9 cellular contexts compared by ENCODE assay signal in the genomic region with DNA sequence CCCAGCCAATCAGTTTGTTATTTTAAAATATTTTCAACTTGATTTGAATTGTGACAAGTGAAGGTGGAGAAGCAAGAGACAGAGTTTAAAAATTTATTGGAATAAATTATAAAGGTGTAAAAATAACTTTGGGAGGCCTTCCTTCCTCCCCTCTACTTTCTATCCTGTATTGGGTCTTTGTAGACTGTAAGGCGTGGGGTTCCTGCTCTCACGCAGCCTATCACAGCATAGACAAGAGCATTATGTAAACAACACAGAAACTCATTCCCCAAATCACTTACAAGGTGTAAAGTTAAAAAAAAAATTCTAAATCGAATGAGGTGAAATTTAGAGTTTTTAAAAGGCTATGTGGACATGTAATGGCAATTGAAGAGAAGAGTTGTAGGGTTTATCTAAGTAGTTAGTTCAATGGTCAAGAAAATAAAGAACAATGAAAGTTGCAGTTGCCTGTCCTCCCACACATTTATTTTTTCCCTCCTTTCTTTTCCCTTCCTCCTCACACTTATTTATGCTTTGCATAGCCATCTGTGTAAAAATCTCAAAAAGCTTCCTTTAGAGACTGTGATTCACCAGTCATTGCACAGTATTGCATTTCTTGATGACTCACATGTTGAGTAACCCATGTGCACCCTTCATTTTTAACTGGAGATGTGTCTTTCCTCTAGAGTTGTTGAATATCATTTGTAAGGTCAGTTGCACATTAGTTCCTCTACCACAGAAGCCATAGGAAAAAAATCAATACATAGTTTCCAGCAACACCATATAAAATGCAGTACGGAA.
DNase-seq lines count a peak whose midpoint lies in the region; ATAC-seq and TF ChIP-seq lines count a peak whose summit lies in the region.
"Had no signal": no experiment of that assay in that cellular context is flagged by ENCODE, and none has a peak within 500 bp of the region (broad histone marks: within the 10 kb centered on the region; RNA-seq: fewer than 3 reads in every experiment).

No MANE protein-coding gene starts in this region.

- DNase-seq in A172 (ENCODE audit: low spot score): peak; percentile 91
- DNase-seq in GM23338 (ENCODE audit: low spot score): no peak
- DNase-seq in SK-N-MC (ENCODE audit: low read depth, low spot score): no peak
- DNase-seq in foreskin keratinocyte: peak; percentile 66 to 89
- DNase-seq in NCI-H187 treated with DMSO at 0.1 percent for 48 hours (lab: John Stamatoyannopoulos, UW): no peak

- no peaks in the 10 kb centered on the region for H3K9me3 ChIP-seq in SK-N-MC (ENCODE audit: low read depth, low read length)
- H3K9me3 ChIP-seq: thoracic aorta had no signal

- H3K4me3 ChIP-seq in GM23338: no peak overlapping the region
- H3K4me3 ChIP-seq in SK-N-MC: no peak overlapping the region
- H3K4me3 ChIP-seq: thoracic aorta had no signal

- H3K4me2 ChIP-seq in GM23338: no peak overlapping the region

- H3K36me3 Mint-ChIP-seq in GM23338 (ENCODE audit: low read depth): no peaks in the 10 kb centered on the region

- no peak overlapping the region for H3K9ac ChIP-seq in SK-N-MC (ENCODE audit: insufficient read length)

- H3K27ac Mint-ChIP-seq in GM23338: peak overlapping the region; percentile 49

- H3K79me2 ChIP-seq in GM23338 (replicated peaks; ENCODE audit: insufficient read depth): no peaks in the 10 kb centered on the region

- no peaks in the 10 kb centered on the region for H3K9me2 ChIP-seq in GM23338 (ENCODE audit: insufficient read depth)

- H3K4me3 Mint-ChIP-seq in GM23338: no peak overlapping the region

- H2AFZ ChIP-seq in GM23338: peak overlapping the region; percentile 49; the same call in 1 of the 2 replicates

- no peaks in the 10 kb centered on the region for H3K27me3 Mint-ChIP-seq in GM23338 (ENCODE audit: insufficient read depth, low read depth, poor library complexity)

- H3K36me3 ChIP-seq in GM23338 (ENCODE audit: insufficient read depth) (no peaks in the 10 kb centered on the region), SK-N-MC (ENCODE audit: insufficient read depth, low read length) (peaks cover 90% of the 10 kb centered on the region)
- H3K36me3 ChIP-seq: thoracic aorta had no signal

- H4K20me1 ChIP-seq in GM23338 (replicated peaks; ENCODE audit: insufficient read depth): no peaks in the 10 kb centered on the region

- H3K4me1 Mint-ChIP-seq in GM23338: no peaks in the 10 kb centered on the region

- H3K27me3 ChIP-seq in GM23338 (ENCODE audit: insufficient read depth): no peaks in the 10 kb centered on the region
- no peaks in the 10 kb centered on the region for H3K27me3 ChIP-seq in foreskin keratinocyte

- TF ChIP-seq CTCF in GM23338 (conservative IDR thresholded peaks at IDR 0.05; ENCODE audit: low read depth in 2 of 2) (no peak), foreskin keratinocyte (conservative IDR thresholded peaks at IDR 0.05) (no peak)

- H3K9me3 Mint-ChIP-seq in GM23338: no peaks in the 10 kb centered on the region

- no peak for ATAC-seq in GM23338
- ATAC-seq in foreskin keratinocyte: peak; percentile 97
- ATAC-seq in HG03135 (IDR thresholded peaks at IDR 0.05; ENCODE audit: unreplicated experiment): no peak
- ATAC-seq in GM21390 (IDR thresholded peaks at IDR 0.05; ENCODE audit: unreplicated experiment): no peak
- no peak for ATAC-seq in GM18858 (IDR thresholded peaks at IDR 0.05; ENCODE audit: unreplicated experiment)

- no peak overlapping the region for H3K27ac ChIP-seq in GM23338 (ENCODE audit: low read depth)
- H3K27ac ChIP-seq in SK-N-MC: peak overlapping the region; percentile 79
- H3K27ac ChIP-seq in foreskin keratinocyte: peak overlapping the region; percentile 0
- H3K27ac ChIP-seq: thoracic aorta had no signal

- no peaks in the 10 kb centered on the region for H3F3A ChIP-seq in GM23338 (replicated peaks; ENCODE audit: low read depth)

- H3K4me1 ChIP-seq in GM23338 (ENCODE audit: insufficient read depth) (0 out of 2 replicates have a peak, but pooled peaks cover 5% of the 10 kb centered on the region), foreskin keratinocyte (peaks cover 28% of the 10 kb centered on the region)

TF ChIP-seq in GM23338, 12 proteins besides CTCF, POLR2A, EP300 and RAD21 (continues in another document):
- TF ChIP-seq JUNB (IDR thresholded peaks at IDR 0.05; ENCODE audit: unreplicated experiment) (no peak), ZNF331 (CRISPR knock-in tag; IDR thresholded peaks at IDR 0.05; ENCODE audit: low read depth) (no peak), POLR2AphosphoS5 (IDR thresholded peaks at IDR 0.05; ENCODE audit: low read depth) (no peak), STAT1 (IDR thresholded peaks at IDR 0.05; ENCODE audit: unreplicated experiment) (no peak), ZNF114 (CRISPR knock-in tag; IDR thresholded peaks at IDR 0.05) (no peak), EZH2 (IDR thresholded peaks at IDR 0.05; ENCODE audit: low read depth, unreplicated experiment) (no peak), CREB1 (CRISPR knock-in tag; IDR thresholded peaks at IDR 0.05; ENCODE audit: low read depth) (no peak), NANOG (IDR thresholded peaks at IDR 0.05; ENCODE audit: borderline replicate concordance) (no peak)
- TF ChIP-seq, protein P1, sequence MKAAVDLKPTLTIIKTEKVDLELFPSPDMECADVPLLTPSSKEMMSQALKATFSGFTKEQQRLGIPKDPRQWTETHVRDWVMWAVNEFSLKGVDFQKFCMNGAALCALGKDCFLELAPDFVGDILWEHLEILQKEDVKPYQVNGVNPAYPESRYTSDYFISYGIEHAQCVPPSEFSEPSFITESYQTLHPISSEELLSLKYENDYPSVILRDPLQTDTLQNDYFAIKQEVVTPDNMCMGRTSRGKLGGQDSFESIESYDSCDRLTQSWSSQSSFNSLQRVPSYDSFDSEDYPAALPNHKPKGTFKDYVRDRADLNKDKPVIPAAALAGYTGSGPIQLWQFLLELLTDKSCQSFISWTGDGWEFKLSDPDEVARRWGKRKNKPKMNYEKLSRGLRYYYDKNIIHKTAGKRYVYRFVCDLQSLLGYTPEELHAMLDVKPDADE (IDR thresholded peaks at IDR 0.05): no peak
- TF ChIP-seq, protein P2, sequence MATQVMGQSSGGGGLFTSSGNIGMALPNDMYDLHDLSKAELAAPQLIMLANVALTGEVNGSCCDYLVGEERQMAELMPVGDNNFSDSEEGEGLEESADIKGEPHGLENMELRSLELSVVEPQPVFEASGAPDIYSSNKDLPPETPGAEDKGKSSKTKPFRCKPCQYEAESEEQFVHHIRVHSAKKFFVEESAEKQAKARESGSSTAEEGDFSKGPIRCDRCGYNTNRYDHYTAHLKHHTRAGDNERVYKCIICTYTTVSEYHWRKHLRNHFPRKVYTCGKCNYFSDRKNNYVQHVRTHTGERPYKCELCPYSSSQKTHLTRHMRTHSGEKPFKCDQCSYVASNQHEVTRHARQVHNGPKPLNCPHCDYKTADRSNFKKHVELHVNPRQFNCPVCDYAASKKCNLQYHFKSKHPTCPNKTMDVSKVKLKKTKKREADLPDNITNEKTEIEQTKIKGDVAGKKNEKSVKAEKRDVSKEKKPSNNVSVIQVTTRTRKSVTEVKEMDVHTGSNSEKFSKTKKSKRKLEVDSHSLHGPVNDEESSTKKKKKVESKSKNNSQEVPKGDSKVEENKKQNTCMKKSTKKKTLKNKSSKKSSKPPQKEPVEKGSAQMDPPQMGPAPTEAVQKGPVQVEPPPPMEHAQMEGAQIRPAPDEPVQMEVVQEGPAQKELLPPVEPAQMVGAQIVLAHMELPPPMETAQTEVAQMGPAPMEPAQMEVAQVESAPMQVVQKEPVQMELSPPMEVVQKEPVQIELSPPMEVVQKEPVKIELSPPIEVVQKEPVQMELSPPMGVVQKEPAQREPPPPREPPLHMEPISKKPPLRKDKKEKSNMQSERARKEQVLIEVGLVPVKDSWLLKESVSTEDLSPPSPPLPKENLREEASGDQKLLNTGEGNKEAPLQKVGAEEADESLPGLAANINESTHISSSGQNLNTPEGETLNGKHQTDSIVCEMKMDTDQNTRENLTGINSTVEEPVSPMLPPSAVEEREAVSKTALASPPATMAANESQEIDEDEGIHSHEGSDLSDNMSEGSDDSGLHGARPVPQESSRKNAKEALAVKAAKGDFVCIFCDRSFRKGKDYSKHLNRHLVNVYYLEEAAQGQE (IDR thresholded peaks at IDR 0.05; ENCODE audit: unreplicated experiment): no peak

Comparison
In these comparisons a context has a peak if more than half of its experiments do, and no peak if none do; other contexts are left out.
1. DNase-seq: peak in A172 (single experiment) and foreskin keratinocyte (2 of 2); none in GM23338 (single experiment), SK-N-MC (single experiment) and NCI-H187 treated with DMSO at 0.1 percent for 48 hours (single experiment).